ENCODE assay signal across 12 cellular contexts in the genomic region with DNA sequence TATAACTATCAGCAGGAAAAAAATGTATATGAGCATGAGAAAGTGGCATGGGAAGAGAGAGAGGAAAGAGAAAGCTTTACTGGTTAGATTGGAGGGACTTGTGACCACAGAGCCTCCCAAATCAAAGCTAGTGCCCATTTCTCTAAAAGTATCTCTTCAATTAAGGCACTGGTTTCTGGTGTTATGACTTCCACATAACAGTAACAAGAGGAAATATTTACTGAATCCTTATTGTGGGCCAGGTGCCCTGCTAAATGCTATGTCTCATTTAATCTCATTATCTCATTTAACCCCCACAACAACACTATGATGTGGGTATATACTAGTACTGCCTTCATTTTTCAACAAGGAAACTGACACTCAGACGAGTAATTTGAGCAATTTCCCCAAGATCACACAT.
"Had no signal": no experiment of that assay in that cellular context is flagged by ENCODE, and none has a peak within 500 bp of the region (broad histone marks: within the 10 kb centered on the region; RNA-seq: fewer than 3 reads in every experiment).

No MANE protein-coding gene starts in this region.

- H3K36me3 Mint-ChIP-seq: stimulated activated effector memory CD8-positive, alpha-beta T cell treated with anti-CD3 and anti-CD28 coated beads, Interleukin-12 subunit alpha, Interleukin-12 subunit beta, amount 100 ng/mL, for 72 hours; WTC11 had no signal

- H3K9me3 Mint-ChIP-seq: stimulated activated effector memory CD8-positive, alpha-beta T cell treated with anti-CD3 and anti-CD28 coated beads, Interleukin-12 subunit alpha, Interleukin-12 subunit beta, amount 100 ng/mL, for 72 hours; WTC11 had no signal

- H3K4me1 ChIP-seq: upper lobe of left lung had no signal

- H3K4me3 ChIP-seq: heart left ventricle, suprapubic skin, upper lobe of left lung had no signal

- H3K36me3 ChIP-seq: heart left ventricle, suprapubic skin, upper lobe of left lung had no signal

- H3K9me3 ChIP-seq: heart left ventricle, suprapubic skin, upper lobe of left lung had no signal

- DNase-seq: activated CD4-positive, alpha-beta T cell treated with anti-CD3 and anti-CD28 coated beads for 48 hours; activated CD8-positive, alpha-beta memory T cell treated with anti-CD3 and anti-CD28 coated beads, Interleukin-2, amount 50 U/mL, for 4 hours; activated CD8-positive, alpha-beta T cell treated with anti-CD3 and anti-CD28 coated beads, Interleukin-2, amount 10 ng/mL, durations not matched to agents 7 days and 5 days; activated naive CD8-positive, alpha-beta T cell treated with anti-CD3 and anti-CD28 coated beads, Interleukin-2, amount 10 ng/mL, durations not matched to agents 7 days and 5 days; heart left ventricle; stimulated activated CD4-positive, alpha-beta T cell treated with anti-CD3 and anti-CD28 coated beads, Interleukin-2, amount 100 ng/mL, for 24 hours; T-helper 17 cell; upper lobe of left lung had no signal

- H3K27me3 Mint-ChIP-seq: activated naive CD8-positive, alpha-beta T cell treated with anti-CD3 and anti-CD28 coated beads, Interleukin-2, amount 10 ng/mL, durations not matched to agents 7 days and 5 days had no signal

- H3K27ac ChIP-seq: epithelial cell of prostate, suprapubic skin, upper lobe of left lung had no signal

- ATAC-seq: activated CD8-positive, alpha-beta T cell treated with anti-CD3 and anti-CD28 coated beads, Interleukin-2, amount 10 ng/mL, durations not matched to agents 7 days and 5 days; heart left ventricle; stimulated activated effector memory CD8-positive, alpha-beta T cell treated with anti-CD3 and anti-CD28 coated beads, Interleukin-12 subunit alpha, Interleukin-12 subunit beta, amount 100 ng/mL, for 72 hours; T-helper 17 cell; WTC11 had no signal

- H3K27me3 ChIP-seq: heart left ventricle, upper lobe of left lung had no signal

- H3K4me3 Mint-ChIP-seq: activated CD8-positive, alpha-beta T cell treated with anti-CD3 and anti-CD28 coated beads, Interleukin-2, amount 10 ng/mL, durations not matched to agents 7 days and 5 days; activated naive CD8-positive, alpha-beta T cell treated with anti-CD3 and anti-CD28 coated beads, Interleukin-2, amount 10 ng/mL, durations not matched to agents 7 days and 5 days; stimulated activated effector memory CD8-positive, alpha-beta T cell treated with anti-CD3 and anti-CD28 coated beads, Interleukin-12 subunit alpha, Interleukin-12 subunit beta, amount 100 ng/mL, for 72 hours; T-helper 17 cell; WTC11 had no signal

- H3K27ac Mint-ChIP-seq: activated CD8-positive, alpha-beta T cell treated with anti-CD3 and anti-CD28 coated beads, Interleukin-2, amount 10 ng/mL, durations not matched to agents 7 days and 5 days; activated naive CD8-positive, alpha-beta T cell treated with anti-CD3 and anti-CD28 coated beads, Interleukin-2, amount 10 ng/mL, durations not matched to agents 7 days and 5 days; stimulated activated effector memory CD8-positive, alpha-beta T cell treated with anti-CD3 and anti-CD28 coated beads, Interleukin-12 subunit alpha, Interleukin-12 subunit beta, amount 100 ng/mL, for 72 hours; T-helper 17 cell; WTC11 had no signal
